13 cellular contexts compared by ENCODE assay signal in genomic region chr3:21919383-21919782, GRCh38.
A peak's percentile ranks its signal among the peaks of the same experiment; 100 is the strongest.
DNase-seq lines count a peak whose midpoint lies in the region; TF ChIP-seq lines count a peak whose summit lies in the region.
"Had no signal": no experiment of that assay in that cellular context is flagged by ENCODE, and none has a peak within 500 bp of the region (broad histone marks: within the 10 kb centered on the region; RNA-seq: fewer than 3 reads in every experiment).

No MANE protein-coding gene starts in this region.

- peak overlapping the region; percentile 45 for H3K27ac ChIP-seq in HUES48 (ENCODE audit: low read depth, low read length)
- peak overlapping the region; percentile 65 for H3K27ac ChIP-seq in mesodermal cell (ENCODE audit: low read depth, low read length, severe bottlenecking)

- H3K27me3 ChIP-seq in HUES48 (ENCODE audit: control insufficient read depth, insufficient read depth, low read length), result no peaks in the 10 kb centered on the region
- no peaks in the 10 kb centered on the region for H3K27me3 ChIP-seq in adipocyte (replicated peaks; ENCODE audit: control insufficient read depth, insufficient read depth, low read length)

- peaks cover 28% of the 10 kb centered on the region for H3K4me1 ChIP-seq in HUES48 (ENCODE audit: control insufficient read depth, insufficient read depth, low read length)
- H3K4me1 ChIP-seq in adipocyte (ENCODE audit: control insufficient read depth, insufficient read depth, low read length), result peaks cover 11% of the 10 kb centered on the region
- H3K4me1 ChIP-seq in mesodermal cell (ENCODE audit: control insufficient read depth, insufficient read depth, low read length, poor library complexity, severe bottlenecking), result peaks cover 10% of the 10 kb centered on the region
- H3K4me1 ChIP-seq: HAP-1 had no signal

- WGBS in mesodermal cell (ENCODE audit: insufficient coverage in 2 of 2), 2 experiments, result no CpG with 5 or more reads among the region's 2 CpGs

- no peaks in the 10 kb centered on the region for H3K4me1 Mint-ChIP-seq in Calu3 (ENCODE audit: low read depth, unreplicated experiment)
- H3K4me1 Mint-ChIP-seq: B cell had no signal

- no peak overlapping the region for H3K4me3 Mint-ChIP-seq in Calu3 (ENCODE audit: low read depth, unreplicated experiment)
- H3K4me3 Mint-ChIP-seq: B cell; CD4-positive, alpha-beta T cell had no signal

- H3K36me3 Mint-ChIP-seq in Calu3 (ENCODE audit: insufficient read depth, unreplicated experiment), result no peaks in the 10 kb centered on the region

- H3K36me3 ChIP-seq in HUES48 (ENCODE audit: control insufficient read depth, insufficient read depth, low read length) (no peaks in the 10 kb centered on the region), adipocyte (ENCODE audit: control insufficient read depth, insufficient read depth, low read length, severe bottlenecking) (no peaks in the 10 kb centered on the region), mesodermal cell (ENCODE audit: control insufficient read depth, insufficient read depth, low read length) (no peaks in the 10 kb centered on the region)
- H3K36me3 ChIP-seq: HAP-1 had no signal

- DNase-seq in EH (ENCODE audit: low read depth) (peak; percentile 44), adipocyte (ENCODE audit: low read depth) (peak; percentile 31), Calu3 (no peak), NCI-H1417 treated with DMSO at 0.1 percent for 48 hours (lab: John Stamatoyannopoulos, UW) (no peak)
- no peak for DNase-seq in stimulated activated CD4-positive, alpha-beta T cell treated with anti-CD3 and anti-CD28 coated beads, Interleukin-12 subunit alpha, Interleukin-12 subunit beta, amount 100 ng/mL, for 4 hours
- DNase-seq: C1 segment of cervical spinal cord; CD4-positive, alpha-beta T cell; DMS79; EL had no signal

- intact Hi-C loops in Calu3 (cut with micrococcal nuclease; ENCODE audit: unreplicated experiment), result no loop called here

- TF ChIP-seq CTCF in Calu3 (IDR thresholded peaks at IDR 0.05; ENCODE audit: unreplicated experiment), result no peak

- H3K4me3 ChIP-seq in HUES48 (ENCODE audit: low read depth, low read length) (no peak overlapping the region), adipocyte (ENCODE audit: low read length) (no peak overlapping the region), mesodermal cell (ENCODE audit: extremely low read depth, insufficient read depth, low read length, poor library complexity, severe bottlenecking) (no peak overlapping the region)
- H3K4me3 ChIP-seq: HAP-1 had no signal

- H3K9ac ChIP-seq in HUES48 (ENCODE audit: low read depth, low read length), result no peak overlapping the region
- no peak overlapping the region for H3K9ac ChIP-seq in adipocyte (ENCODE audit: low read length)

- CTCF ChIA-PET in Calu3 (lab: Charles Lee), result no interaction called here

- H3K9me3 ChIP-seq in HUES48 (ENCODE audit: control insufficient read depth, insufficient read depth, low read length), result no peaks in the 10 kb centered on the region
- no peaks in the 10 kb centered on the region for H3K9me3 ChIP-seq in adipocyte (ENCODE audit: control insufficient read depth, low read length)
- H3K9me3 ChIP-seq in mesodermal cell (ENCODE audit: control insufficient read depth, low read length), result no peaks in the 10 kb centered on the region
- H3K9me3 ChIP-seq: HAP-1 had no signal

- no peak overlapping the region for H3K27ac Mint-ChIP-seq in Calu3 (ENCODE audit: unreplicated experiment)
- H3K27ac Mint-ChIP-seq: B cell; CD4-positive, alpha-beta T cell had no signal

- no TSS peak for BruUV-seq in Calu3 (replicated peaks; lab: Mats Ljungman, UMichigan)

- H3K9me3 Mint-ChIP-seq in Calu3 (ENCODE audit: low read depth, unreplicated experiment), result no peaks in the 10 kb centered on the region

- no peaks in the 10 kb centered on the region for H3K27me3 Mint-ChIP-seq in Calu3 (ENCODE audit: unreplicated experiment)
- H3K27me3 Mint-ChIP-seq: B cell; CD4-positive, alpha-beta T cell had no signal

Comparison
In these comparisons a context has a peak if more than half of its experiments do, and no peak if none do; other contexts are left out.
1. DNase-seq: peak in EH (single experiment) and adipocyte (single experiment); none in Calu3 (single experiment), NCI-H1417 treated with DMSO at 0.1 percent for 48 hours (single experiment) and stimulated activated CD4-positive, alpha-beta T cell treated with anti-CD3 and anti-CD28 coated beads, Interleukin-12 subunit alpha, Interleukin-12 subunit beta, amount 100 ng/mL, for 4 hours (single experiment).